Comparison of ENCODE assay signal across 16 cellular contexts in genomic region chr12:106645465-106646330, GRCh38.
DNase-seq lines count a peak whose midpoint lies in the region; ATAC-seq, FAIRE-seq and TF ChIP-seq lines count a peak whose summit lies in the region.
"Had no signal": no experiment of that assay in that cellular context is flagged by ENCODE, and none has a peak within 500 bp of the region (broad histone marks: within the 10 kb centered on the region; RNA-seq: fewer than 3 reads in every experiment).

No MANE protein-coding gene starts in this region.

- no peaks in the 10 kb centered on the region for H3K4me1 ChIP-seq in right atrium auricular region
- peaks cover 0 to 4% (median 0%) of the 10 kb centered on the region in 3 donors for H3K4me1 ChIP-seq in pancreas
- H3K4me1 ChIP-seq: lower lobe of right lung had no signal

- DNase-seq in Right ventricle myocardium superior (no peak), right atrium auricular region (ENCODE audit: low spot score) (no peak), caudate nucleus (lab: John Stamatoyannopoulos, UW) (peak in 13 of 61 donors; percentile 15 to 64 (median 40)), pancreas (no peak), EL (no peak), GM19239 (ENCODE audit: insufficient read length, low spot score) (no peak), NCI-H1048 (lab: John Stamatoyannopoulos, UW) (no peak)
- DNase-seq: activated CD4-positive, CD25-positive, alpha-beta regulatory T cell; activated naive CD8-positive, alpha-beta T cell treated with anti-CD3 and anti-CD28 coated beads, Interleukin-2, amount 10 ng/mL, durations not matched to agents 7 days and 5 days; CD8-positive, alpha-beta T cell; KG1; naive thymus-derived CD4-positive, alpha-beta T cell; stimulated activated CD4-positive, alpha-beta T cell treated with anti-CD3 and anti-CD28 coated beads, Interleukin-15, amount 100 ng/mL, for 24 hours had no signal

- H3K27me3 ChIP-seq in right atrium auricular region = no peaks in the 10 kb centered on the region
- no peaks in the 10 kb centered on the region for H3K27me3 ChIP-seq in pancreas

- intact Hi-C loops in Right ventricle myocardium superior (cut with DNase I) (no loop called here), pancreas (cut with DNase I) (no loop called here)

- H3K36me3 ChIP-seq in right atrium auricular region = no peaks in the 10 kb centered on the region
- H3K36me3 ChIP-seq in pancreas = no peaks in the 10 kb centered on the region
- H3K36me3 ChIP-seq: lower lobe of right lung had no signal

- ATAC-seq in Right ventricle myocardium superior (ENCODE audit: poor library complexity) (peak; percentile 36), pancreas (no peak), GM18907 (IDR thresholded peaks at IDR 0.05; ENCODE audit: unreplicated experiment) (no peak)
- ATAC-seq: CD8-positive, alpha-beta T cell; naive thymus-derived CD4-positive, alpha-beta T cell; stimulated activated memory B cell treated with anti-CD40 and anti-IgM and Interleukin-4, amounts not matched to agents 10 μg/mL and 1 μg/mL and 100 μg/mL, for 72 hours had no signal

- H3K4me3 ChIP-seq in right atrium auricular region = no peak overlapping the region
- no peak overlapping the region for H3K4me3 ChIP-seq in pancreas
- H3K4me3 ChIP-seq: lower lobe of right lung had no signal

- FAIRE-seq in pancreas (lab: Jason Lieb, UNC) = no peak
- FAIRE-seq in GM19239 (lab: Jason Lieb, UNC) = no peak

- 81 to 84% methylated on average over 6 of the region's 6 CpGs for WGBS in pancreas, 2 donors

- no peaks in the 10 kb centered on the region for H3K9me3 ChIP-seq in right atrium auricular region
- no peaks in the 10 kb centered on the region for H3K9me3 ChIP-seq in pancreas
- H3K9me3 ChIP-seq: lower lobe of right lung had no signal

- TF ChIP-seq CTCF in right atrium auricular region (IDR thresholded peaks at IDR 0.05) = no peak
- TF ChIP-seq CTCF in pancreas (IDR thresholded peaks at IDR 0.05) = no peak

- H3K27ac ChIP-seq in right atrium auricular region (no peak overlapping the region), caudate nucleus (ENCODE audit: low read depth, low read length) (peak overlapping the region; percentile 94), pancreas (peak overlapping the region; percentile 12 to 64 (median 38))
- H3K27ac ChIP-seq: lower lobe of right lung had no signal

Comparison
In these comparisons a context has a peak if more than half of its experiments do, and no peak if none do; other contexts are left out.
1. H3K27ac ChIP-seq: peak in caudate nucleus (single experiment) and pancreas (4 of 4); none in right atrium auricular region (0 of 2).